8 cellular contexts compared by ENCODE assay signal in genomic region chr15:52780172-52780980, GRCh38.
A peak's percentile ranks its signal among the peaks of the same experiment; 100 is the strongest.
DNase-seq lines count a peak whose midpoint lies in the region; ATAC-seq and TF ChIP-seq lines count a peak whose summit lies in the region.

No MANE protein-coding gene starts in this region.

- TF ChIP-seq CTCF in WI38 (IDR thresholded peaks at IDR 0.05; ENCODE audit: low read depth, low read length), result peak; percentile 79
- peak; percentile 84 for TF ChIP-seq CTCF in cardiac fibroblast (IDR thresholded peaks at IDR 0.05; ENCODE audit: low read depth, low read length)

- DNase-seq in NK-92 treated with Interleukin-12 subunit alpha and Interleukin-12 subunit beta, amount 100 ng/mL, for 24 hours (lab: John Stamatoyannopoulos, UW), result peak; percentile 16
- no peak for DNase-seq in NK-92 (lab: John Stamatoyannopoulos, UW; ENCODE audit: unreplicated experiment)
- peak; percentile 18 for DNase-seq in NCI-H2107 (lab: John Stamatoyannopoulos, UW)
- DNase-seq in cardiac fibroblast (ENCODE audit: low read depth in 2 of 2), result peak; percentile 62 to 68
- peak; percentile 70 for DNase-seq in left kidney (ENCODE audit: low read depth, low spot score)
- DNase-seq in stimulated activated CD4-positive, alpha-beta T cell treated with anti-CD3 and anti-CD28 coated beads, Interleukin-4, amount 100 ng/mL, for 48 hours (ENCODE audit: low read depth in 2 of 2), result peak; percentile 45 to 60

- peak; percentile 47 for ATAC-seq in HG02840 (IDR thresholded peaks at IDR 0.05; ENCODE audit: low FRiP score, unreplicated experiment)

- H3K4me3 ChIP-seq in WI38 (ENCODE audit: low read depth, low read length) (peak overlapping the region; percentile 45), cardiac fibroblast (replicated peaks in 1 of 2; ENCODE audit: low read depth in 2 of 2, low read length in 2 of 2) (no peak overlapping the region)
